Comparison of ENCODE assay signal across 19 cellular contexts in the genomic region with DNA sequence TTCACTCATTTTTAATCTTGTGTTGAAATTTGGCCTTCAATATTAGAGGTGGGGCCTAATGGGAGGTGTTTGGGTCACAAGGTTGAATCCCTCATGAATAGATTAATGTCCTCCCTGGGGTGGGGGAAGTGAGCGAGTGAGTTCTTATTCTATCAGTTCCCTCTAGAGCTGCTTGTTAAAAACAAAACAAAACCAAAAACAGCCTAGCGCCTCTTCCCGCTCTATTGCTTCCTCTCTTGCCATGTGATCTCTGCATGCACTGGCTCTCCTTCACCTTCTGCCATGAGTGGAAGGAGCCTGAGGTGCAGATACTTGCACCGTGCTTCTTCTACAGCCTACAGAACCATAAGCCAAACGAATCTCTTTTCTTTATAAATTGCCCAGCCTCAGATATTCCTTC.
"Had no signal": no experiment of that assay in that cellular context is flagged by ENCODE, and none has a peak within 500 bp of the region (broad histone marks: within the 10 kb centered on the region; RNA-seq: fewer than 3 reads in every experiment).

No MANE protein-coding gene starts in this region.

- ATAC-seq: gastroesophageal sphincter; left lobe of liver; mucosa of descending colon; naive thymus-derived CD8-positive, alpha-beta T cell; sciatic nerve had no signal

- H3K27ac ChIP-seq: esophagus squamous epithelium, gastroesophageal sphincter, stomach, thoracic aorta, transverse colon had no signal

- H3K4me1 ChIP-seq: esophagus squamous epithelium, gastroesophageal sphincter, stomach, transverse colon had no signal

- H3K36me3 ChIP-seq: esophagus squamous epithelium, gastroesophageal sphincter, stomach, thoracic aorta, transverse colon had no signal

- H3K9me3 ChIP-seq: esophagus squamous epithelium, mucosa of descending colon, thoracic aorta, transverse colon had no signal

- H3K4me3 ChIP-seq: esophagus squamous epithelium, gastroesophageal sphincter, mucosa of descending colon, stomach, thoracic aorta, transverse colon had no signal

- DNase-seq: dermis blood vessel endothelial cell; esophagus squamous epithelium; foreskin fibroblast; glutamatergic neuron; islet precursor cell; mammary epithelial cell; mucosa of descending colon; naive thymus-derived CD8-positive, alpha-beta T cell; posterior cingulate gyrus; stimulated activated CD4-positive, alpha-beta T cell treated with anti-CD3 and anti-CD28 coated beads, Interleukin-2, amount 100 ng/mL, for 24 hours; stimulated activated CD4-positive, alpha-beta T cell treated with anti-CD3 and anti-CD28 coated beads, Interleukin-4, amount 100 ng/mL, for 4 hours; stimulated activated naive CD4-positive, alpha-beta T cell; stomach; substantia nigra; transverse colon had no signal

- H3K27me3 ChIP-seq: esophagus squamous epithelium, gastroesophageal sphincter, stomach, transverse colon had no signal
